In genomic region chr11:115616941-115617340, GRCh38 we compare ENCODE assay signal across 16 cellular contexts.
DNase-seq lines count a peak whose midpoint lies in the region; ATAC-seq and TF ChIP-seq lines count a peak whose summit lies in the region.
"Had no signal": no experiment of that assay in that cellular context is flagged by ENCODE, and none has a peak within 500 bp of the region (broad histone marks: within the 10 kb centered on the region; RNA-seq: fewer than 3 reads in every experiment).

No MANE protein-coding gene starts in this region.

- H4K20me1 ChIP-seq in BLaER1 treated with 17β-estradiol and CSF1 and Interleukin-3, amounts not matched to agents 10 nM and 100 nM, result no peaks in the 10 kb centered on the region; a peak in 1 of 22 replicates

- DNase-seq in MV-4-11 (lab: John Stamatoyannopoulos, UW) (peak; percentile 74), chondrocyte (ENCODE audit: low spot score) (no peak), myocyte (ENCODE audit: low read depth) (peak; percentile 82), putamen (ENCODE audit: low spot score) (no peak), osteocyte (ENCODE audit: extremely low spot score, unreplicated experiment) (no peak)
- DNase-seq: activated naive CD8-positive, alpha-beta T cell treated with anti-CD3 and anti-CD28 coated beads, Interleukin-2, amount 10 ng/mL, durations not matched to agents 7 days and 5 days; effector CD8-positive, alpha-beta T cell; KG1; substantia nigra had no signal

- 0 out of 22 replicates have a peak, but pooled peaks cover 0 to 7% (median 0%) of the 10 kb centered on the region in 11 experiments for H3K9me3 ChIP-seq in BLaER1 treated with 17β-estradiol and CSF1 and Interleukin-3, amounts not matched to agents 10 nM and 100 nM (replicated peaks in 1 of 11)
- H3K9me3 ChIP-seq: Peyer's patch had no signal

- TF ChIP-seq CTCF in chondrocyte (IDR thresholded peaks at IDR 0.05) (no peak), osteocyte (IDR thresholded peaks at IDR 0.05) (no peak)

- H3K9me3 Mint-ChIP-seq in chondrocyte (ENCODE audit: low read depth) (no peaks in the 10 kb centered on the region), osteocyte (ENCODE audit: unreplicated experiment) (no peaks in the 10 kb centered on the region)
- H3K9me3 Mint-ChIP-seq: GM23338, mesothelial cell of epicardium had no signal

- H3K4me1 Mint-ChIP-seq in chondrocyte (ENCODE audit: low read depth) (peaks cover 48% of the 10 kb centered on the region), osteocyte (ENCODE audit: unreplicated experiment) (peaks cover 38% of the 10 kb centered on the region)
- H3K4me1 Mint-ChIP-seq: activated naive CD8-positive, alpha-beta T cell treated with anti-CD3 and anti-CD28 coated beads, Interleukin-2, amount 10 ng/mL, durations not matched to agents 7 days and 5 days had no signal

- no peak overlapping the region for H3K4me3 ChIP-seq in BLaER1 treated with 17β-estradiol and CSF1 and Interleukin-3, amounts not matched to agents 10 nM and 100 nM
- H3K4me3 ChIP-seq: GM23338, Peyer's patch had no signal

- peaks cover 0 to 19% (median 12%) of the 10 kb centered on the region in 10 experiments; a peak in 14 of 20 replicates for H3K4me1 ChIP-seq in BLaER1 treated with 17β-estradiol and CSF1 and Interleukin-3, amounts not matched to agents 10 nM and 100 nM
- H3K4me1 ChIP-seq: Peyer's patch had no signal

- H3K4me2 ChIP-seq in BLaER1 treated with 17β-estradiol and CSF1 and Interleukin-3, amounts not matched to agents 10 nM and 100 nM, result peak overlapping the region in 7 of 11 experiments; percentile 28 to 68 (median 45); a peak in 12 of 22 replicates
- H3K4me2 ChIP-seq: GM23338 had no signal

- H3K27ac Mint-ChIP-seq in chondrocyte (ENCODE audit: unreplicated experiment), result peak overlapping the region; percentile 33
- H3K27ac Mint-ChIP-seq in osteocyte (ENCODE audit: unreplicated experiment), result no peak overlapping the region
- H3K27ac Mint-ChIP-seq: activated naive CD8-positive, alpha-beta T cell treated with anti-CD3 and anti-CD28 coated beads, Interleukin-2, amount 10 ng/mL, durations not matched to agents 7 days and 5 days; GM23338; mesothelial cell of epicardium; progenitor cell of endocrine pancreas had no signal

- H3K27ac ChIP-seq in BLaER1 treated with 17β-estradiol and CSF1 and Interleukin-3, amounts not matched to agents 10 nM and 100 nM, result no peak overlapping the region
- H3K27ac ChIP-seq: Peyer's patch had no signal

- ATAC-seq in HG03175 (IDR thresholded peaks at IDR 0.05; ENCODE audit: unreplicated experiment) (no peak), GM19023 (IDR thresholded peaks at IDR 0.05; ENCODE audit: unreplicated experiment) (no peak)
- ATAC-seq: GM23338 had no signal

- peaks cover 1% of the 10 kb centered on the region for H3K36me3 Mint-ChIP-seq in chondrocyte (ENCODE audit: low read depth)
- H3K36me3 Mint-ChIP-seq in osteocyte (ENCODE audit: unreplicated experiment), result no peaks in the 10 kb centered on the region
- H3K36me3 Mint-ChIP-seq: activated naive CD8-positive, alpha-beta T cell treated with anti-CD3 and anti-CD28 coated beads, Interleukin-2, amount 10 ng/mL, durations not matched to agents 7 days and 5 days; mesothelial cell of epicardium had no signal

- no peaks in the 10 kb centered on the region for H3K27me3 ChIP-seq in BLaER1 treated with 17β-estradiol and CSF1 and Interleukin-3, amounts not matched to agents 10 nM and 100 nM
- H3K27me3 ChIP-seq: Peyer's patch had no signal

- no peak overlapping the region for H3K4me3 Mint-ChIP-seq in chondrocyte (ENCODE audit: unreplicated experiment)
- no peak overlapping the region for H3K4me3 Mint-ChIP-seq in osteocyte (ENCODE audit: unreplicated experiment)
- H3K4me3 Mint-ChIP-seq: activated naive CD8-positive, alpha-beta T cell treated with anti-CD3 and anti-CD28 coated beads, Interleukin-2, amount 10 ng/mL, durations not matched to agents 7 days and 5 days; GM23338; mesothelial cell of epicardium had no signal

- no peaks in the 10 kb centered on the region for H3K36me3 ChIP-seq in BLaER1 treated with 17β-estradiol and CSF1 and Interleukin-3, amounts not matched to agents 10 nM and 100 nM
- H3K36me3 ChIP-seq: Peyer's patch had no signal

- no peak overlapping the region for H3K9ac ChIP-seq in BLaER1 treated with 17β-estradiol and CSF1 and Interleukin-3, amounts not matched to agents 10 nM and 100 nM

- H3K27me3 Mint-ChIP-seq in chondrocyte (ENCODE audit: low read depth) (peaks cover 6% of the 10 kb centered on the region), osteocyte (ENCODE audit: unreplicated experiment) (peaks cover 15% of the 10 kb centered on the region)
- H3K27me3 Mint-ChIP-seq: activated naive CD8-positive, alpha-beta T cell treated with anti-CD3 and anti-CD28 coated beads, Interleukin-2, amount 10 ng/mL, durations not matched to agents 7 days and 5 days had no signal

Comparison
In these comparisons a context has a peak if more than half of its experiments do, and no peak if none do; other contexts are left out.
1. DNase-seq: peak in MV-4-11 (single experiment) and myocyte (single experiment); none in chondrocyte (single experiment), putamen (single experiment) and osteocyte (single experiment).